Comparison of ENCODE assay signal across 8 cellular contexts in the genomic region with DNA sequence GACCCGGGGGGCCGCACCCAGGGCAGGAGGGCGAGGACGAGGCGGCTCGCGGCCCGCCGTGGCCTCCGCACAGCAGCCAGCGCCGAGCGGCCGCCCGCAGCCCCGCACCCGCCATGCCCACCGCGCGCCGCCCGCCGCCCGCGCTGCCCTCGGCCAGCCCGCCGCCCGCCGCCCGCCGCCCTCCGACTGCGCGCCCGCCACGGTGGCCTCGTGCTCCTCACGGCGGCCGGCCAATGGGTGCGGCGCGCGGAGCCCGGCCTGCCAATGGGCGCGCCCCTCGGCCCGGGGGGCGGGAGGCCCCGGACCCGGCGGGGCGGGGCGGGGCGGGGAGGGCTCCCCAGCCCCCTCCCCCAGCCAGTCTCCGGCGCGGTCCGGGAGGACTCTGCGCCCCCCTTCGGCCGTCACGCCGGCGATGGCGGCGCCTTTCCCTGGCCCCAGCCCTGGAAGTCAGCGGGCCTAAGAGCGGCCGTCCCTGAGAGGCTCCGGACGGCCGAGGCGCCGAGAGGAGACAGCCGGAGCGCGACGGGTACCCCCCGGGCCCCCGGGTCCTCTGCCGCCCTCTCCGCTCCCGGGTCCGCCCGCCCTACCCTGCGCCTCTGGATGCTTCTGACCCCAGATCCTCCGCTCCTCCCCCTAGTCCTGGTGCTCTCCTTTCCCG. TPM values are rescaled to one million over a fixed set of nuclear protein-coding genes. Genes with fewer than 3 reads are reported as not detected.
DNase-seq lines count a peak whose midpoint lies in the region; ATAC-seq and TF ChIP-seq lines count a peak whose summit lies in the region.

Gene NT5DC2 (minus strand): TSS at position 235 of the 658 bp plus-strand sequence. CDS start 120 bp downstream, at position 115.

- H3K36me3 Mint-ChIP-seq in Caco-2 (ENCODE audit: insufficient read depth, unreplicated experiment): peaks cover 55% of the 10 kb centered on the region

- peak within 1 kb of the TSS; percentile 88 for H3K9ac ChIP-seq in smooth muscle cell (ENCODE audit: low read depth)

- H3K27ac ChIP-seq in VCaP (peak within 1 kb of the TSS; percentile 97), smooth muscle cell (ENCODE audit: low read depth) (peak within 1 kb of the TSS; percentile 89)

- DNase-seq in Caco-2 (peak; percentile 65 to 88), NAMALWA (ENCODE audit: low spot score) (peak; percentile 67), cardiac fibroblast (ENCODE audit: low read depth in 2 of 2) (peak; percentile 57 to 78), iPS-NIHi7 (ENCODE audit: extremely low spot score) (peak; percentile 92), smooth muscle cell (lab: John Stamatoyannopoulos, UW; ENCODE audit: unreplicated experiment) (peak; percentile 38), AML-193 (lab: John Stamatoyannopoulos, UW) (no peak)

- peak within 1 kb of the TSS; percentile 96 for H3K4me2 ChIP-seq in smooth muscle cell

- no peaks in the 10 kb centered on the region for H3F3A ChIP-seq in smooth muscle cell (ENCODE audit: low read depth)

- BruUV-seq in Caco-2 (replicated peaks; lab: Mats Ljungman, UMichigan): no TSS peak

- H3K27me3 ChIP-seq in Caco-2 (replicated peaks; ENCODE audit: control insufficient read depth, insufficient read depth, low read length): no peaks in the 10 kb centered on the region
- H3K27me3 ChIP-seq in smooth muscle cell (ENCODE audit: low read depth): no peaks in the 10 kb centered on the region

- ATAC-seq in GM21390 (IDR thresholded peaks at IDR 0.05; ENCODE audit: unreplicated experiment): peak; percentile 30

- intact Hi-C loops in Caco-2 (cut with micrococcal nuclease; ENCODE audit: unreplicated experiment): loop anchor here (10.0 kb wide), 3 partner anchors 79 to 511 kb away; partner anchors contain the start of genes GNL3, NISCH, PBRM1 and SFMBT1

- peaks cover 28% of the 10 kb centered on the region; the same call in 1 of the 2 replicates for H3K4me1 ChIP-seq in Caco-2
- peaks cover 45% of the 10 kb centered on the region for H3K4me1 ChIP-seq in smooth muscle cell (ENCODE audit: low read depth)

- H3K9me3 Mint-ChIP-seq in Caco-2 (ENCODE audit: unreplicated experiment): no peaks in the 10 kb centered on the region

- POLR2A ChIA-PET in Caco-2 (lab: Charles Lee): no interaction called here

- H3K36me3 ChIP-seq in Caco-2 (ENCODE audit: control insufficient read depth, insufficient read depth, low read length) (peaks cover 1% of the 10 kb centered on the region), smooth muscle cell (ENCODE audit: low read depth) (no peaks in the 10 kb centered on the region)

- peak within 1 kb of the TSS; percentile 77 for H3K27ac Mint-ChIP-seq in Caco-2 (ENCODE audit: unreplicated experiment)

- H3K4me3 ChIP-seq in Caco-2 (ENCODE audit: low read depth, low read length) (peak within 1 kb of the TSS; percentile 95), cardiac fibroblast (replicated peaks in 1 of 2; ENCODE audit: low read depth in 2 of 2, low read length in 2 of 2) (peak within 1 kb of the TSS; percentile 69 to 80), smooth muscle cell (peak within 1 kb of the TSS; percentile 89)

- H3K4me3 Mint-ChIP-seq in Caco-2 (ENCODE audit: unreplicated experiment): peak within 1 kb of the TSS; percentile 89

- peaks cover 25% of the 10 kb centered on the region for H3K4me1 Mint-ChIP-seq in Caco-2 (ENCODE audit: low read depth, unreplicated experiment)

- TF ChIP-seq CTCF in Caco-2 (IDR thresholded peaks at IDR 0.05; ENCODE audit: insufficient read depth in 1 of 2, low read depth in 1 of 2, low read length in 1 of 2, severe bottlenecking in 1 of 2, unreplicated experiment in 1 of 2) (peak in 1 of 2 experiments; percentile 10), VCaP (conservative IDR thresholded peaks at IDR 0.05) (no peak), cardiac fibroblast (IDR thresholded peaks at IDR 0.05; ENCODE audit: low read depth, low read length) (no peak), smooth muscle cell (IDR thresholded peaks at IDR 0.05; ENCODE audit: borderline replicate concordance, insufficient read depth, poor library complexity, severe bottlenecking) (no peak)

- CTCF ChIA-PET in Caco-2 (lab: Charles Lee): no interaction called here

- peaks cover 51% of the 10 kb centered on the region for H4K20me1 ChIP-seq in smooth muscle cell (ENCODE audit: low read depth)

- H2AFZ ChIP-seq in smooth muscle cell (ENCODE audit: low read depth): no peak within 1 kb of the TSS

- no peaks in the 10 kb centered on the region for H3K9me3 ChIP-seq in Caco-2
- H3K9me3 ChIP-seq in smooth muscle cell (replicated peaks; ENCODE audit: low read depth): no peaks in the 10 kb centered on the region

- H3K27me3 Mint-ChIP-seq in Caco-2 (ENCODE audit: insufficient read depth, unreplicated experiment): no peaks in the 10 kb centered on the region

- WGBS in smooth muscle cell (ENCODE audit: low lambda C conversion rate): 0% methylated on average over 22 of the region's 91 CpGs

- peaks cover 48% of the 10 kb centered on the region for H3K79me2 ChIP-seq in smooth muscle cell (ENCODE audit: low read depth)

RNA-seq across cellular contexts. Expression of gene NT5DC2, which starts in this region (rescaled TPM):
- 212 and 214 TPM in 2 replicates for total RNA-seq in Caco-2 (2022)
- 156 and 207 TPM in 2 replicates for total RNA-seq in smooth muscle cell
- polyA plus RNA-seq in smooth muscle cell: 229 and 248 TPM in 2 replicates

Comparison
In these comparisons a context has a peak if more than half of its experiments do, and no peak if none do; other contexts are left out.
1. DNase-seq: peak in Caco-2 (2 of 2), NAMALWA (single experiment), cardiac fibroblast (2 of 2), iPS-NIHi7 (single experiment) and smooth muscle cell (single experiment); none in AML-193 (0 of 2).
2. Peak in every context shown above with its lines, with median percentiles within 50 percentile points of each other: H3K4me3 ChIP-seq.